In the genomic region with DNA sequence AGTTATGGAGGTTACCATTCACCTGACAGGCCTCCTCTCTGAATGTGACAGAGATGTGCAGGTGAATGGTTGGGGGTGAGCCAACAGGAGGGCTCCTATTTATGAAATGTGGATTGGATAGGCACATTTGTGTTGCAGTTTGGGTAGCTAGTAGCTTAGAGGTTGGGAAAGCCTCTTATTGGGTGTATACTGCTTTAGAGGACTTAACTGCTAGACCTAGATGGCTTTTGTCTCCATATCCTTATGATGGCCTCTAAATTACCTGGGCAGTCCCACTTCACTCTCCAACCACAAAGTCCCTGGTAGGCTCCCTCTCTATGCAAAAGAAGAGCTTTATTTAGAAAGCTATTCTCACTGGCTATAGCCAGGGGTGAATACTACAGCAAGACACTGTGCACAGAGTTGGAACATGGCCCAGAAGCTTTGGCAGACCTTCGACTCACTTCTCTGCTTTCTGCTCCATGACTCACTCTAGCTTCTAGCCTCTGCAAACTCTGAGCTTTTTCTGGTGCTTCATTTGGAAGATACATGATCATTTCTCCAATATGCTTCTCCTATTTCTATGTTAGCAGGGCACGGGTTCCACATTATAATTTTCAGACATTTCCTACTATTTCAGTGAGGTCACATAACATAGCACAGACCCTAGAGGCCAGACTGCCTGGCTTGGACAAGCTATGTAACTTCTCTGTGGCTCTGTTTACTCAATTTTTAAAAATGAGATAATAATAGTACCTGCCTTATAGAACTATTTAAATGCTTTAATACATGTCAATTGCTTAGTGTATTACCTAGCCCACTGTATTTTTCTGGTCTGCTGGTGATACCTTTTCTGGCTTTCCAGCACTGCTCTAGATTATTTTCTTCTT, we compare ENCODE assay signal across 8 cellular contexts. TPM values are rescaled to one million over a fixed set of nuclear protein-coding genes. Genes with fewer than 3 reads are reported as not detected.
A peak's percentile ranks its signal among the peaks of the same experiment; 100 is the strongest.
DNase-seq lines count a peak whose midpoint lies in the region; ATAC-seq, FAIRE-seq and TF ChIP-seq lines count a peak whose summit lies in the region.

No MANE protein-coding gene starts in this region.

- ATAC-seq in left lung (peak; percentile 95), GM21737 (IDR thresholded peaks at IDR 0.05; ENCODE audit: unreplicated experiment) (no peak), HG03378 (IDR thresholded peaks at IDR 0.05; ENCODE audit: unreplicated experiment) (no peak)

- intact Hi-C loops in left lung (cut with DNase I) = no loop called here

- POLR2A ChIA-PET in HEK293T (lab: Yijun Ruan, JAX) = no interaction called here

- peak; percentile 91 for FAIRE-seq in bronchial epithelial cell (lab: Jason Lieb, UNC)

- peak overlapping the region in 1 of 2 donors; percentile 22 for H3K27ac ChIP-seq in left lung

- H3K27me3 ChIP-seq in bronchial epithelial cell (ENCODE audit: control insufficient read depth, insufficient read depth, low read length) (no peaks in the 10 kb centered on the region), left lung (no peaks in the 10 kb centered on the region)

- peak; percentile 51 for DNase-seq in A172 (ENCODE audit: low spot score)
- peak; percentile 87 for DNase-seq in HT-29 (ENCODE audit: low spot score)
- peak; percentile 74 for DNase-seq in bronchial epithelial cell (ENCODE audit: low read depth)
- peak in 1 of 2 donors; percentile 59 for DNase-seq in left lung
- DNase-seq in HEK293T (ENCODE audit: extremely low spot score) = no peak
- no peak for DNase-seq in SKM-1 (lab: John Stamatoyannopoulos, UW; ENCODE audit: unreplicated experiment)

- H3K4me3 ChIP-seq in bronchial epithelial cell (ENCODE audit: low read depth, low read length) (no peak overlapping the region), left lung (no peak overlapping the region)

- TF ChIP-seq CTCF in bronchial epithelial cell (IDR thresholded peaks at IDR 0.05; ENCODE audit: insufficient read depth, low read length, severe bottlenecking) (no peak), left lung (IDR thresholded peaks at IDR 0.05) (no peak)

- CTCF ChIA-PET in HEK293T (lab: Yijun Ruan, JAX) = no interaction called here

- no peaks in the 10 kb centered on the region for H3K4me1 ChIP-seq in left lung

- H3K36me3 ChIP-seq in bronchial epithelial cell (ENCODE audit: control insufficient read depth, insufficient read depth, low read length) (no peaks in the 10 kb centered on the region), left lung (no peaks in the 10 kb centered on the region)

- H3K9me3 ChIP-seq in left lung = no peaks in the 10 kb centered on the region

TF ChIP-seq in HEK293T, 16 proteins besides CTCF, POLR2A, EP300 and RAD21:
- TF ChIP-seq LEF1 (IDR thresholded peaks at IDR 0.05; ENCODE audit: borderline replicate concordance) = no peak

RNA-seq across cellular contexts. Expression of a gene that starts 6.0 kb away (rescaled TPM):
- total RNA-seq in A172 (2014; rRNA removed; shearing (Covaris generic)) = not detected in 2 replicates
- total RNA-seq in HT-29 (2014; rRNA removed; shearing (Covaris generic)) = 3.5 and 4.7 TPM in 2 replicates
- total RNA-seq in bronchial epithelial cell (0.26 and 0.77 TPM in 2 replicates), left lung (1 to 10 TPM in 1 of 2 donors, not detected in 1; 2.2 TPM)

RNA-seq across cellular contexts. Expression of a gene that starts 28.6 kb away (rescaled TPM):
- 48.0 and 63.0 TPM in 2 replicates for total RNA-seq in A172 (2014; rRNA removed; shearing (Covaris generic))
- 60.7 and 66.4 TPM in 2 replicates for total RNA-seq in HT-29 (2014; rRNA removed; shearing (Covaris generic))
- total RNA-seq in bronchial epithelial cell (38.4 and 43.7 TPM in 2 replicates), left lung (10 to 100 TPM; 26.7 to 26.8 TPM)

RNA-seq across cellular contexts. Expression of a gene that starts 38.2 kb away (rescaled TPM):
- total RNA-seq in A172 (2014; rRNA removed; shearing (Covaris generic)) = not detected in 2 replicates
- total RNA-seq in HT-29 (2014; rRNA removed; shearing (Covaris generic)) = not detected in 2 replicates
- not detected in 2 replicates for total RNA-seq in bronchial epithelial cell
- total RNA-seq in left lung = not detected

Comparison
In these comparisons a context has a peak if more than half of its experiments do, and no peak if none do; other contexts are left out.
1. DNase-seq: peak in A172 (single experiment), HT-29 (single experiment) and bronchial epithelial cell (single experiment); none in HEK293T (single experiment) and SKM-1 (single experiment).